Comparison of ENCODE assay signal across 8 cellular contexts in genomic region chr9:72315089-72315509, GRCh38. TPM values are rescaled to one million over a fixed set of nuclear protein-coding genes. Genes with fewer than 3 reads are reported as not detected.
A peak's percentile ranks its signal among the peaks of the same experiment; 100 is the strongest.
DNase-seq lines count a peak whose midpoint lies in the region; ATAC-seq and TF ChIP-seq lines count a peak whose summit lies in the region.

No MANE protein-coding gene starts in this region.

- no peaks in the 10 kb centered on the region for H3K36me3 ChIP-seq in mucosa of rectum (ENCODE audit: control insufficient read depth in 2 of 2, insufficient read depth in 2 of 2, low read length in 2 of 2)
- H3K36me3 ChIP-seq in aorta (ENCODE audit: control insufficient read depth in 1 of 2, insufficient read depth in 2 of 2, low read length in 1 of 2) = no peaks in the 10 kb centered on the region

- no peaks in the 10 kb centered on the region for H3K27me3 Mint-ChIP-seq in activated naive CD8-positive, alpha-beta T cell treated with anti-CD3 and anti-CD28 coated beads, Interleukin-2, amount 50 U/mL, for 24 hours

- no peaks in the 10 kb centered on the region for H3K4me1 Mint-ChIP-seq in activated naive CD8-positive, alpha-beta T cell treated with anti-CD3 and anti-CD28 coated beads, Interleukin-2, amount 50 U/mL, for 24 hours

- TF ChIP-seq CTCF in coronary artery (IDR thresholded peaks at IDR 0.05) = no peak

- peak overlapping the region in 1 of 2 donors; percentile 16 for H3K9ac ChIP-seq in mucosa of rectum (ENCODE audit: low read depth in 1 of 2, low read length in 2 of 2)

- H3K27me3 ChIP-seq in mucosa of rectum (ENCODE audit: control insufficient read depth in 2 of 2, insufficient read depth in 2 of 2, low read length in 2 of 2) (no peaks in the 10 kb centered on the region), aorta (ENCODE audit: control insufficient read depth in 1 of 2, insufficient read depth in 2 of 2, low read length in 1 of 2) (no peaks in the 10 kb centered on the region)

- intact Hi-C loops in Right ventricle myocardium inferior (cut with DNase I) = no loop called here
- intact Hi-C loops in cardiac septum (cut with DNase I) = no loop called here
- intact Hi-C loops in aorta (cut with DNase I) = no loop called here

- H3K9me3 ChIP-seq in mucosa of rectum (ENCODE audit: control insufficient read depth in 2 of 2, low read length in 2 of 2) (no peaks in the 10 kb centered on the region), aorta (ENCODE audit: control insufficient read depth, low read length) (no peaks in the 10 kb centered on the region)

- no peaks in the 10 kb centered on the region for H3K9me3 Mint-ChIP-seq in activated naive CD8-positive, alpha-beta T cell treated with anti-CD3 and anti-CD28 coated beads, Interleukin-2, amount 50 U/mL, for 24 hours

- H3K27ac ChIP-seq in coronary artery = peak overlapping the region; percentile 54 to 72
- H3K27ac ChIP-seq in mucosa of rectum (ENCODE audit: low read depth in 2 of 2, low read length in 2 of 2) = peak overlapping the region; percentile 72 to 81
- H3K27ac ChIP-seq in aorta (ENCODE audit: low read depth in 1 of 2, low read length in 2 of 2) = peak overlapping the region in 1 of 2 donors; percentile 47

- WGBS in aorta, 2 donors = 1% methylated on average over 5 of the region's 5 CpGs

- DNase-seq in Right ventricle myocardium inferior (ENCODE audit: missing footprints) (no peak), cardiac septum (ENCODE audit: low spot score) (no peak), coronary artery (ENCODE audit: low spot score) (peak; percentile 75), aorta (peak; percentile 70 to 79), activated gamma-delta T cell (lab: John Stamatoyannopoulos, UW) (no peak), iPS-NIHi11 (ENCODE audit: low spot score) (no peak)
- DNase-seq in activated naive CD8-positive, alpha-beta T cell treated with anti-CD3 and anti-CD28 coated beads, Interleukin-2, amount 50 U/mL, for 24 hours = no peak

- H3K4me1 ChIP-seq in mucosa of rectum (ENCODE audit: control insufficient read depth in 2 of 2, insufficient read depth in 2 of 2, low read length in 2 of 2) = peaks cover 25 to 29% of the 10 kb centered on the region in 2 donors
- peaks cover 0 to 2% of the 10 kb centered on the region in 2 donors for H3K4me1 ChIP-seq in aorta (ENCODE audit: control insufficient read depth in 1 of 2, insufficient read depth in 2 of 2, low read length in 2 of 2)

- ATAC-seq in Right ventricle myocardium inferior (peak; percentile 79), aorta (ENCODE audit: low FRiP score) (peak; percentile 74)
- no peak for ATAC-seq in activated naive CD8-positive, alpha-beta T cell treated with anti-CD3 and anti-CD28 coated beads, Interleukin-2, amount 50 U/mL, for 24 hours

- H3K36me3 Mint-ChIP-seq in activated naive CD8-positive, alpha-beta T cell treated with anti-CD3 and anti-CD28 coated beads, Interleukin-2, amount 50 U/mL, for 24 hours (ENCODE audit: low read depth) = no peaks in the 10 kb centered on the region

- no peak overlapping the region for H3K4me3 Mint-ChIP-seq in activated naive CD8-positive, alpha-beta T cell treated with anti-CD3 and anti-CD28 coated beads, Interleukin-2, amount 50 U/mL, for 24 hours

- H3K4me3 ChIP-seq in coronary artery = peak overlapping the region; percentile 61
- peak overlapping the region in 1 of 2 donors; percentile 48 for H3K4me3 ChIP-seq in mucosa of rectum (ENCODE audit: low read length in 2 of 2)
- no peak overlapping the region for H3K4me3 ChIP-seq in aorta (ENCODE audit: low read length in 2 of 2)

- H3K27ac Mint-ChIP-seq in activated naive CD8-positive, alpha-beta T cell treated with anti-CD3 and anti-CD28 coated beads, Interleukin-2, amount 50 U/mL, for 24 hours = no peak overlapping the region

RNA-seq across cellular contexts. Expression of gene ZFAND5, which starts 49.9 kb away (rescaled TPM):
- total RNA-seq in Right ventricle myocardium inferior (174 TPM), cardiac septum (188 TPM), aorta (100 to 1,000 TPM; 138 to 205 TPM)
- polyA plus RNA-seq in aorta = 100 to 1,000 TPM in 1 of 2 donors, 10 to 100 TPM in 1; 79.4 to 147 TPM

Comparison
In these comparisons a context has a peak if more than half of its experiments do, and no peak if none do; other contexts are left out.
1. DNase-seq: peak in coronary artery (single experiment) and aorta (2 of 2); none in Right ventricle myocardium inferior (single experiment), cardiac septum (single experiment), activated naive CD8-positive, alpha-beta T cell treated with anti-CD3 and anti-CD28 coated beads, Interleukin-2, amount 50 U/mL, for 24 hours (single experiment), activated gamma-delta T cell (single experiment) and iPS-NIHi11 (single experiment).